In genomic region chr3:141100112-141100511, GRCh38 we compare ENCODE assay signal across 2 cellular contexts.
A peak's percentile ranks its signal among the peaks of the same experiment; 100 is the strongest.
TF ChIP-seq lines count a peak whose summit lies in the region.

No MANE protein-coding gene starts in this region.

TF ChIP-seq in K562, 482 proteins besides CTCF, POLR2A, EP300 and RAD21:
- no peak for TF ChIP-seq LEF1 (IDR thresholded peaks at IDR 0.05)
- TF ChIP-seq CREM (IDR thresholded peaks at IDR 0.05; ENCODE audit: low read depth): 0 out of 2 replicates have a peak, but pooled peaks have one; percentile 15
- TF ChIP-seq, protein P1, sequence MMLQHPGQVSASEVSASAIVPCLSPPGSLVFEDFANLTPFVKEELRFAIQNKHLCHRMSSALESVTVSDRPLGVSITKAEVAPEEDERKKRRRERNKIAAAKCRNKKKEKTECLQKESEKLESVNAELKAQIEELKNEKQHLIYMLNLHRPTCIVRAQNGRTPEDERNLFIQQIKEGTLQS (IDR thresholded peaks at IDR 0.05): peak; percentile 59
- TF ChIP-seq, protein P1 (CRISPR knock-in tag; conservative IDR thresholded peaks at IDR 0.05): no peak

TF ChIP-seq in endothelial cell of umbilical vein, 7 proteins besides CTCF, POLR2A, EP300 and RAD21:
- TF ChIP-seq JUN (IDR thresholded peaks at IDR 0.05; ENCODE audit: borderline replicate concordance, insufficient read depth, insufficient read length, low read depth) (peak; percentile 48), FOS (IDR thresholded peaks at IDR 0.05; ENCODE audit: borderline replicate concordance, insufficient read depth, low read length) (no peak), GATA2 (IDR thresholded peaks at IDR 0.05; ENCODE audit: insufficient read depth, insufficient read length, low read depth, low read length) (no peak)
TF ChIP-seq in endothelial cell of umbilical vein: peak in this region for 1.
